In genomic region chrX:2801223-2801622, GRCh38 we compare ENCODE assay signal across 21 cellular contexts. TPM values are rescaled to one million over a fixed set of nuclear protein-coding genes. Genes with fewer than 3 reads are reported as not detected.
"Had no signal": no experiment of that assay in that cellular context is flagged by ENCODE, and none has a peak within 500 bp of the region (broad histone marks: within the 10 kb centered on the region; RNA-seq: fewer than 3 reads in every experiment).

No MANE protein-coding gene starts in this region.

- H3K4me3 ChIP-seq: cardiac muscle cell, dorsolateral prefrontal cortex, ovary, psoas muscle, thyroid gland, vagina had no signal

- H3K36me3 ChIP-seq: cardiac muscle cell, ovary, thyroid gland, vagina had no signal

- H3K27ac Mint-ChIP-seq: activated CD4-positive, alpha-beta T cell treated with anti-CD3 and anti-CD28 coated beads for 36 hours; activated naive CD8-positive, alpha-beta T cell; activated T-helper 1 cell treated with anti-CD3 and anti-CD28 coated beads, Interleukin-12 subunit alpha, Interleukin-12 subunit beta, Interleukin-2, Interleukin-4 antibody, amounts not matched to agents 30 ng/mL and 10 ng/mL and 1 ng/mL, durations not matched to agents 14 hours and 24 hours and 36 hours; natural killer cell; T-helper 2 cell treated with Interferon-gamma antibody and Interleukin-4, amounts not matched to agents 5 μg/mL and 100 μg/mL, for 36 hours had no signal

- H3K27me3 Mint-ChIP-seq: activated CD4-positive, alpha-beta T cell treated with anti-CD3 and anti-CD28 coated beads for 36 hours; activated naive CD8-positive, alpha-beta T cell had no signal

- H3K36me3 Mint-ChIP-seq: activated naive CD8-positive, alpha-beta T cell; natural killer cell had no signal

- H3K4me3 Mint-ChIP-seq: activated CD4-positive, alpha-beta T cell treated with anti-CD3 and anti-CD28 coated beads for 36 hours; activated naive CD8-positive, alpha-beta T cell; activated T-helper 1 cell treated with anti-CD3 and anti-CD28 coated beads, Interleukin-12 subunit alpha, Interleukin-12 subunit beta, Interleukin-2, Interleukin-4 antibody, amounts not matched to agents 30 ng/mL and 10 ng/mL and 1 ng/mL, durations not matched to agents 14 hours and 24 hours and 36 hours; natural killer cell; T-helper 2 cell treated with Interferon-gamma antibody and Interleukin-4, amounts not matched to agents 5 μg/mL and 100 μg/mL, for 36 hours had no signal

- H3K27ac ChIP-seq: cardiac muscle cell, dorsolateral prefrontal cortex, epithelial cell of prostate, foreskin keratinocyte, ovary, psoas muscle, thyroid gland, vagina had no signal

- H3K4me1 ChIP-seq: foreskin keratinocyte, psoas muscle, thyroid gland, vagina had no signal

- H3K4me1 Mint-ChIP-seq: activated CD4-positive, alpha-beta T cell treated with anti-CD3 and anti-CD28 coated beads for 36 hours; natural killer cell had no signal

- H3K27me3 ChIP-seq: cardiac muscle cell, foreskin keratinocyte, ovary, thyroid gland, vagina had no signal

- ATAC-seq: activated CD4-positive, alpha-beta T cell treated with anti-CD3 and anti-CD28 coated beads for 36 hours; foreskin keratinocyte; natural killer cell; psoas muscle; right cardiac atrium had no signal

- H3K9me3 Mint-ChIP-seq: activated T-helper 1 cell treated with anti-CD3 and anti-CD28 coated beads, Interleukin-12 subunit alpha, Interleukin-12 subunit beta, Interleukin-2, Interleukin-4 antibody, amounts not matched to agents 30 ng/mL and 10 ng/mL and 1 ng/mL, durations not matched to agents 14 hours and 24 hours and 36 hours; natural killer cell; T-helper 2 cell treated with Interferon-gamma antibody and Interleukin-4, amounts not matched to agents 5 μg/mL and 100 μg/mL, for 36 hours had no signal

- DNase-seq: activated CD4-positive, alpha-beta T cell treated with anti-CD3 and anti-CD28 coated beads for 36 hours; activated CD4-positive, alpha-beta T cell treated with anti-CD3 and anti-CD28 coated beads, Interleukin-2, amount 50 U/mL, for 48 hours; activated gamma-delta T cell treated with Interleukin-2 at 50 U/mL for 16 hours; amniotic stem cell; dorsolateral prefrontal cortex; foreskin keratinocyte; glutamatergic neuron; hippocampal formation; natural killer cell; ovary; psoas muscle; right cardiac atrium; stimulated activated CD4-positive, alpha-beta T cell treated with anti-CD3 and anti-CD28 coated beads, Interleukin-2, amount 100 ng/mL, for 24 hours; stimulated activated naive CD4-positive, alpha-beta T cell treated with Interleukin-2 at 50 U/mL for 16 hours; thyroid gland had no signal

- H3K9me3 ChIP-seq: ovary, psoas muscle, thyroid gland, vagina had no signal

RNA-seq across cellular contexts. Expression of gene GYG2, which starts 27.5 kb away (rescaled TPM):
- total RNA-seq: activated CD4-positive, alpha-beta T cell treated with anti-CD3 and anti-CD28 coated beads for 36 hours; activated T-helper 1 cell treated with anti-CD3 and anti-CD28 coated beads, Interleukin-12 subunit alpha, Interleukin-12 subunit beta, Interleukin-2, Interleukin-4 antibody, amounts not matched to agents 30 ng/mL and 10 ng/mL and 1 ng/mL, durations not matched to agents 14 hours and 24 hours and 36 hours; natural killer cell had no signal

RNA-seq across cellular contexts. Expression of gene XG, which starts 49.4 kb away (rescaled TPM):
- total RNA-seq: activated CD4-positive, alpha-beta T cell treated with anti-CD3 and anti-CD28 coated beads for 36 hours; cardiac muscle cell had no signal
